8 cellular contexts compared by ENCODE assay signal in the genomic region with DNA sequence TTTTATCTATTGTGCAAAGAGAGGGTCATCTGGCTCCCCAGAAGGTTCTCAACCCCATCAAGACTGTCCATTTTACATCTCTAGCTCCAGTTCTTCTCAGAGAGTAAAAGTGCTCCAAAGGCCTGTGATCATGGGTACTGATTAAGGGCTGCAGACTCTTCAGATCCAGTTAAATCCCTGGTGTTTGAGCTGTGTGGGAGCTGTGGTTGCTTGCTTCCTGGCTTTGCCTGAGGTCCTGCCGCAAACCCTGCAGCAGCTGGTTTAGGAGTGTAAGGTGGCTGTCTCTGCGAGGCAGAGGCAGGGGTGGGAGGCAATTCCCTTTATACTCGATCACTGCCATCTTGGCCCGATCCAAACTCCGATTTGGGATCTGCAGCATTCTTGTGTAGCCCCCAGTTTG. TPM values are rescaled to one million over a fixed set of nuclear protein-coding genes. Genes with fewer than 3 reads are reported as not detected.
DNase-seq lines count a peak whose midpoint lies in the region; ATAC-seq and TF ChIP-seq lines count a peak whose summit lies in the region.

No MANE protein-coding gene starts in this region.

- H3K36me3 ChIP-seq in muscle layer of duodenum (ENCODE audit: control insufficient read depth in 1 of 2, insufficient read depth in 2 of 2, low read length in 2 of 2) (peaks cover 12 to 14% of the 10 kb centered on the region in 2 donors), adrenal gland (replicated peaks in 1 of 2) (no peaks in the 10 kb centered on the region)

- H3K9me3 ChIP-seq in muscle layer of duodenum (ENCODE audit: control insufficient read depth in 1 of 2, low read length in 2 of 2) (no peaks in the 10 kb centered on the region), adrenal gland (replicated peaks in 1 of 3) (no peaks in the 10 kb centered on the region)

- peak overlapping the region; percentile 99 to 100 (median 99) for H3K4me3 Mint-ChIP-seq in brain

- H3K4me1 ChIP-seq in muscle layer of duodenum (ENCODE audit: control insufficient read depth in 1 of 2, insufficient read depth in 2 of 2, low read length in 2 of 2) (peaks cover 6 to 26% of the 10 kb centered on the region in 2 donors), adrenal gland (replicated peaks in 1 of 2) (peaks cover 6 to 15% of the 10 kb centered on the region in 2 donors)

- TF ChIP-seq CTCF in brain (conservative IDR thresholded peaks at IDR 0.05) (no peak), adrenal gland (IDR thresholded peaks at IDR 0.05) (no peak)

- WGBS in adrenal gland, 4 donors, result 14 to 28% (median 15%) methylated on average over 4 to 5 of the region's 5 CpGs; no CpG with 5 or more reads in 1 of the 4 donors

- H3K27ac ChIP-seq in muscle layer of duodenum (ENCODE audit: low read length) (peak overlapping the region; percentile 88), adrenal gland (peak overlapping the region in 1 of 5 donors; percentile 87)

- H3K27ac Mint-ChIP-seq in brain, result peak overlapping the region; percentile 95 to 100 (median 98)

- H3K9me3 Mint-ChIP-seq in brain, result peaks cover 0 to 4% (median 0%) of the 10 kb centered on the region in 5 experiments

- H3K36me3 Mint-ChIP-seq in brain, result peaks cover 30% of the 10 kb centered on the region

- H3K27me3 Mint-ChIP-seq in brain, result peaks cover 22% of the 10 kb centered on the region

- TF ChIP-seq POLR2A in adrenal gland (IDR thresholded peaks at IDR 0.05), result no peak

- H3K4me1 Mint-ChIP-seq in brain, result peaks cover 48% of the 10 kb centered on the region

- peak overlapping the region; percentile 84 to 96 for H3K4me3 ChIP-seq in muscle layer of duodenum (ENCODE audit: low read depth in 1 of 2, low read length in 2 of 2)
- H3K4me3 ChIP-seq in adrenal gland, result peak overlapping the region in 2 of 4 donors; percentile 63 to 91

- no peaks in the 10 kb centered on the region for H3K27me3 ChIP-seq in muscle layer of duodenum (ENCODE audit: low read depth, low read length)
- H3K27me3 ChIP-seq in adrenal gland, result no peaks in the 10 kb centered on the region

- DNase-seq in AG20443 (ENCODE audit: low spot score), result peak; percentile 29
- DNase-seq in HT1080 (ENCODE audit: low read depth), result peak; percentile 9
- no peak for DNase-seq in adrenal gland
- DNase-seq in NCI-H128 (lab: John Stamatoyannopoulos, UW; ENCODE audit: unreplicated experiment), result no peak
- no peak for DNase-seq in NCI-H2196 (lab: John Stamatoyannopoulos, UW; ENCODE audit: unreplicated experiment)

- no peak for ATAC-seq in GM21619 (IDR thresholded peaks at IDR 0.05; ENCODE audit: unreplicated experiment)

- intact Hi-C loops in adrenal gland (cut with DNase I), result loop anchor here in 1 of 2 donors (5.0 to 10.0 kb wide), 2 partner anchors 80 to 147 kb away; a partner anchor contains a TSS

RNA-seq across cellular contexts. Expression of a gene that starts 1.2 kb away (rescaled TPM):
- 93.0 and 140 TPM in 2 replicates for total RNA-seq in HT1080 (2014; rRNA removed; shearing (Covaris generic))
- 70.6 and 127 TPM in 2 replicates for polyA plus RNA-seq in HT1080 (2015; cell fraction: cytosol; rRNA removed)
- polyA plus RNA-seq in HT1080 (2015; cell fraction: nucleus; rRNA removed), result 33.9 and 43.2 TPM in 2 replicates
- 37.5 TPM for polyA plus RNA-seq in brain (ENCODE audit: insufficient read depth, low read depth, low replicate concordance)
- 100 to 1,000 TPM in 3 of 8 donors, 10 to 100 TPM in 5; 51.2 to 532 (median 80.6) TPM for total RNA-seq in adrenal gland
- 100 to 1,000 TPM in 1 of 3 donors, 10 to 100 TPM in 2; 77.8 to 141 (median 97.9) TPM for polyA plus RNA-seq in adrenal gland

RNA-seq across cellular contexts. Expression of a gene that starts 26.3 kb away (rescaled TPM):
- 0.57 and 0.66 TPM in 2 replicates for total RNA-seq in HT1080 (2014; rRNA removed; shearing (Covaris generic))
- 0.28 and 0.34 TPM in 2 replicates for polyA plus RNA-seq in HT1080 (2015; cell fraction: cytosol; rRNA removed)
- polyA plus RNA-seq in HT1080 (2015; cell fraction: nucleus; rRNA removed), result 1.1 and 1.2 TPM in 2 replicates
- 23.4 TPM for polyA plus RNA-seq in brain (ENCODE audit: insufficient read depth, low read depth, low replicate concordance)
- 10 to 100 TPM in 6 of 8 donors, 1 to 10 TPM in 2; 8.6 to 15.3 (median 11.6) TPM for total RNA-seq in adrenal gland
- 10 to 100 TPM in 1 of 3 donors, 1 to 10 TPM in 2; 1.3 to 12.1 (median 5.0) TPM for polyA plus RNA-seq in adrenal gland

Comparison
In these comparisons a context has a peak if more than half of its experiments do, and no peak if none do; other contexts are left out.
1. DNase-seq: peak in AG20443 (single experiment) and HT1080 (single experiment); none in adrenal gland (0 of 7), NCI-H128 (single experiment) and NCI-H2196 (single experiment).